Comparison of ENCODE assay signal across 18 cellular contexts in the genomic region with DNA sequence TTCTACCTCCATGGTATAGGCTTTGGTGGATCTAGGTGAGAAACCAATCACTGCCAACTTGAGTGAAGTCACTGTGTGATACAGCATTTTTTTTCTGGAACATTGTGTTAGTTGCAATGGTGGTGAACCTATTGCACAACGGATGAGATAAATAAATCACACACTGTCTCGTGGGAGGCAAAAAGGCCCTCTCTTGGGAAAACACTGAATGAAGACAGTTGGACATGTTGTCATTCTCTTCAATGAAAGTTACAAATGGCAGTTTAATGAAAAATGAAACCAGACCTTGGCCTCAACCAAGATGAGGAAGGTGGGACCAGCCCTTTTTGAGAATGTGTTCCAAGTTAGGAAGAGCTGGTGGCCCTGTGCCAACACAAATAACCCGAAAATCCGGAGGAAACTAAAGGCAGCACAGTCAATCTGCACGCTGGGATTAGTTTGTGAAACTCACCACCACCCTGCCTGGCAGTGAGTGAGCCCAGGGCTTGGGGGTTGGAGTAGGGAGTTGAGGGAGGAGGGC. TPM values are rescaled to one million over a fixed set of nuclear protein-coding genes. Genes with fewer than 3 reads are reported as not detected.
DNase-seq lines count a peak whose midpoint lies in the region; ATAC-seq, FAIRE-seq and TF ChIP-seq lines count a peak whose summit lies in the region.
"Had no signal": no experiment of that assay in that cellular context is flagged by ENCODE, and none has a peak within 500 bp of the region (broad histone marks: within the 10 kb centered on the region; RNA-seq: fewer than 3 reads in every experiment).

No MANE protein-coding gene starts in this region.

- H3K27ac Mint-ChIP-seq in activated CD8-positive, alpha-beta memory T cell treated with anti-CD3 and anti-CD28 coated beads, Interleukin-2, amount 10 ng/mL, durations not matched to agents 7 days and 5 days, result no peak overlapping the region
- H3K27ac Mint-ChIP-seq in activated naive CD8-positive, alpha-beta T cell treated with anti-CD3 and anti-CD28 coated beads, Interleukin-2, amount 50 U/mL, for 24 hours, result no peak overlapping the region
- H3K27ac Mint-ChIP-seq: activated naive CD4-positive, alpha-beta T cell treated with anti-CD3 and anti-CD28 coated beads, Interleukin-2, amount 50 U/mL, for 24 hours; nephron progenitor cell; stimulated activated effector memory CD8-positive, alpha-beta T cell treated with anti-CD3 and anti-CD28 coated beads, Interleukin-12 subunit alpha, Interleukin-12 subunit beta, amount 100 ng/mL, for 72 hours; T-helper 1 cell treated with Interleukin-12 subunit alpha and Interleukin-12 subunit beta and Interleukin-4 antibody, amounts not matched to agents 30 μg/mL and 1 μg/mL, for 36 hours had no signal

- peak; percentile 52 for ATAC-seq in Right ventricle myocardium superior (ENCODE audit: poor library complexity)
- no peak for ATAC-seq in K562
- ATAC-seq in activated CD8-positive, alpha-beta memory T cell treated with anti-CD3 and anti-CD28 coated beads, Interleukin-2, amount 10 ng/mL, durations not matched to agents 7 days and 5 days, result no peak
- no peak for ATAC-seq in GM21381 (IDR thresholded peaks at IDR 0.05; ENCODE audit: unreplicated experiment)
- no peak for ATAC-seq in activated naive CD8-positive, alpha-beta T cell treated with anti-CD3 and anti-CD28 coated beads, Interleukin-2, amount 50 U/mL, for 24 hours
- ATAC-seq: stimulated activated effector memory CD8-positive, alpha-beta T cell treated with anti-CD3 and anti-CD28 coated beads, Interleukin-12 subunit alpha, Interleukin-12 subunit beta, amount 100 ng/mL, for 72 hours had no signal

- no peaks in the 10 kb centered on the region for H3K4me1 Mint-ChIP-seq in activated CD8-positive, alpha-beta memory T cell treated with anti-CD3 and anti-CD28 coated beads, Interleukin-2, amount 10 ng/mL, durations not matched to agents 7 days and 5 days
- H3K4me1 Mint-ChIP-seq in activated naive CD8-positive, alpha-beta T cell treated with anti-CD3 and anti-CD28 coated beads, Interleukin-2, amount 50 U/mL, for 24 hours, result no peaks in the 10 kb centered on the region
- H3K4me1 Mint-ChIP-seq: activated naive CD4-positive, alpha-beta T cell treated with anti-CD3 and anti-CD28 coated beads, Interleukin-2, amount 50 U/mL, for 24 hours; nephron progenitor cell; stimulated activated effector memory CD8-positive, alpha-beta T cell treated with anti-CD3 and anti-CD28 coated beads, Interleukin-12 subunit alpha, Interleukin-12 subunit beta, amount 100 ng/mL, for 72 hours had no signal

- DNase-seq in Right ventricle myocardium superior (peak; percentile 43), right atrium auricular region (ENCODE audit: low spot score) (no peak), K562 (ENCODE audit: extremely low read depth in 1 of 4, low spot score in 3 of 4) (no peak), left ventricle myocardium inferior (peak; percentile 17), ACHN (no peak)
- DNase-seq in activated CD8-positive, alpha-beta memory T cell treated with anti-CD3 and anti-CD28 coated beads, Interleukin-2, amount 10 ng/mL, durations not matched to agents 7 days and 5 days, result no peak
- DNase-seq in activated naive CD8-positive, alpha-beta T cell treated with anti-CD3 and anti-CD28 coated beads, Interleukin-2, amount 50 U/mL, for 24 hours, result no peak
- DNase-seq: activated CD8-positive, alpha-beta memory T cell treated with anti-CD3 and anti-CD28 coated beads, Interleukin-2, amount 50 U/mL, for 48 hours; GOT3; NCI-H1694 treated with DMSO at 0.1 percent for 48 hours; NCI-H524; nephron progenitor cell had no signal

- no peak for TF ChIP-seq POLR2A in K562 (conservative IDR thresholded peaks at IDR 0.05)

- H3K4me3 ChIP-seq in right atrium auricular region (no peak overlapping the region), K562 (no peak overlapping the region), left ventricle myocardium inferior (no peak overlapping the region)
- H3K4me3 ChIP-seq: esophagus muscularis mucosa had no signal

- H3K4me1 ChIP-seq in right atrium auricular region (no peaks in the 10 kb centered on the region), K562 (replicated peaks in 1 of 2; ENCODE audit: control insufficient read depth in 2 of 2, insufficient read depth in 2 of 2, low read length in 2 of 2) (no peaks in the 10 kb centered on the region), left ventricle myocardium inferior (no peaks in the 10 kb centered on the region)

- no peaks in the 10 kb centered on the region for H3K36me3 Mint-ChIP-seq in activated CD8-positive, alpha-beta memory T cell treated with anti-CD3 and anti-CD28 coated beads, Interleukin-2, amount 10 ng/mL, durations not matched to agents 7 days and 5 days
- no peaks in the 10 kb centered on the region for H3K36me3 Mint-ChIP-seq in activated naive CD8-positive, alpha-beta T cell treated with anti-CD3 and anti-CD28 coated beads, Interleukin-2, amount 50 U/mL, for 24 hours (ENCODE audit: low read depth)
- H3K36me3 Mint-ChIP-seq: activated naive CD4-positive, alpha-beta T cell treated with anti-CD3 and anti-CD28 coated beads, Interleukin-2, amount 50 U/mL, for 24 hours; stimulated activated effector memory CD8-positive, alpha-beta T cell treated with anti-CD3 and anti-CD28 coated beads, Interleukin-12 subunit alpha, Interleukin-12 subunit beta, amount 100 ng/mL, for 72 hours had no signal

- POLR2A ChIA-PET in K562 (lab: Yijun Ruan, JAX), result no interaction called here

- peaks cover 19% of the 10 kb centered on the region for H3K27me3 Mint-ChIP-seq in activated CD8-positive, alpha-beta memory T cell treated with anti-CD3 and anti-CD28 coated beads, Interleukin-2, amount 10 ng/mL, durations not matched to agents 7 days and 5 days
- H3K27me3 Mint-ChIP-seq in activated naive CD8-positive, alpha-beta T cell treated with anti-CD3 and anti-CD28 coated beads, Interleukin-2, amount 50 U/mL, for 24 hours, result peaks cover 19% of the 10 kb centered on the region

- no peak overlapping the region for H3K27ac ChIP-seq in right atrium auricular region
- H3K27ac ChIP-seq in K562 (ENCODE audit: extremely low read depth, low read depth, low read length), result no peak overlapping the region
- H3K27ac ChIP-seq in left ventricle myocardium inferior (replicated peaks), result no peak overlapping the region
- H3K27ac ChIP-seq: esophagus muscularis mucosa had no signal

- intact Hi-C loops in Right ventricle myocardium superior (cut with DNase I), result no loop called here
- intact Hi-C loops in K562 (cut with micrococcal nuclease), result no loop called here
- intact Hi-C loops in left ventricle myocardium inferior (cut with micrococcal nuclease), result no loop called here

- H4K20me1 ChIP-seq in K562 (replicated peaks; ENCODE audit: control insufficient read depth, insufficient read depth, low read length), result no peaks in the 10 kb centered on the region

- no peak for FAIRE-seq in K562 (lab: Jason Lieb, UNC)
- FAIRE-seq: colon had no signal

- 0% methylated on average over 5 of the region's 5 CpGs for WGBS in K562 (ENCODE audit: insufficient coverage, low coverage, missing lambda C conversion rate)

- no peak overlapping the region for H3K9ac ChIP-seq in K562 (ENCODE audit: insufficient read depth in 1 of 2, low read depth in 2 of 2, low read length in 2 of 2)

- no peaks in the 10 kb centered on the region for H3K79me2 ChIP-seq in K562 (ENCODE audit: control insufficient read depth, insufficient read depth, low read length)

- H3K9me1 ChIP-seq in K562 (ENCODE audit: control insufficient read depth, insufficient read depth, low read length), result no peaks in the 10 kb centered on the region

- H3K4me2 ChIP-seq in K562 (ENCODE audit: insufficient read depth, low read length), result no peak overlapping the region

- no peak for TF ChIP-seq RAD21 in K562 (CRISPR knock-in tag; conservative IDR thresholded peaks at IDR 0.05 in 1 of 2, IDR thresholded peaks at IDR 0.05 in 1 of 2)

- CTCF ChIA-PET in K562 (lab: Yijun Ruan, JAX; ENCODE audit: low intra/inter-chr PET ratio), result no interaction called here
- CTCF ChIA-PET in activated CD8-positive, alpha-beta memory T cell treated with anti-CD3 and anti-CD28 coated beads, Interleukin-2, amount 10 ng/mL, durations not matched to agents 7 days and 5 days (lab: Charles Lee), result no interaction called here

- no TSS peak for BruUV-seq in K562 (replicated peaks; lab: Mats Ljungman, UMichigan)

- no peaks in the 10 kb centered on the region for H3K27me3 ChIP-seq in right atrium auricular region
- H3K27me3 ChIP-seq in K562 (ENCODE audit: control insufficient read depth in 2 of 2, insufficient read depth in 2 of 2, low read length in 2 of 2), result peaks cover 4 to 8% of the 10 kb centered on the region in 2 experiments; a peak in 3 of 5 replicates
- peaks cover 4% of the 10 kb centered on the region for H3K27me3 ChIP-seq in left ventricle myocardium inferior (ENCODE audit: low read depth)

- TF ChIP-seq EP300 in K562 (IDR thresholded peaks at IDR 0.05; ENCODE audit: low read length), result no peak

- peaks cover 3% of the 10 kb centered on the region for H3K9me3 Mint-ChIP-seq in activated CD8-positive, alpha-beta memory T cell treated with anti-CD3 and anti-CD28 coated beads, Interleukin-2, amount 10 ng/mL, durations not matched to agents 7 days and 5 days (ENCODE audit: low read depth)
- H3K9me3 Mint-ChIP-seq in activated naive CD8-positive, alpha-beta T cell treated with anti-CD3 and anti-CD28 coated beads, Interleukin-2, amount 50 U/mL, for 24 hours, result no peaks in the 10 kb centered on the region
- H3K9me3 Mint-ChIP-seq: activated naive CD4-positive, alpha-beta T cell treated with anti-CD3 and anti-CD28 coated beads, Interleukin-2, amount 50 U/mL, for 24 hours; stimulated activated effector memory CD8-positive, alpha-beta T cell treated with anti-CD3 and anti-CD28 coated beads, Interleukin-12 subunit alpha, Interleukin-12 subunit beta, amount 100 ng/mL, for 72 hours; T-helper 1 cell treated with Interleukin-12 subunit alpha and Interleukin-12 subunit beta and Interleukin-4 antibody, amounts not matched to agents 30 μg/mL and 1 μg/mL, for 36 hours had no signal

- in situ Hi-C loops in K562 (cut with MboI) (no loop called here), ACHN (cut with HindIII; ENCODE audit: low pct_ligation_motif_present, low pct_unique_long_range_greater_than_20kb, low sequenced_read_pairs) (no loop called here)

- TF ChIP-seq CTCF in right atrium auricular region (IDR thresholded peaks at IDR 0.05), result no peak
- no peak for TF ChIP-seq CTCF in K562 (IDR thresholded peaks at IDR 0.05 in 2 of 3, conservative IDR thresholded peaks at IDR 0.05 in 1 of 3; ENCODE audit: insufficient read depth in 2 of 3, low read depth in 1 of 3, low read length in 3 of 3)
- TF ChIP-seq CTCF in left ventricle myocardium inferior (IDR thresholded peaks at IDR 0.05; ENCODE audit: borderline replicate concordance), result no peak

- H3K4me3 Mint-ChIP-seq in activated CD8-positive, alpha-beta memory T cell treated with anti-CD3 and anti-CD28 coated beads, Interleukin-2, amount 10 ng/mL, durations not matched to agents 7 days and 5 days, result no peak overlapping the region
- no peak overlapping the region for H3K4me3 Mint-ChIP-seq in activated naive CD8-positive, alpha-beta T cell treated with anti-CD3 and anti-CD28 coated beads, Interleukin-2, amount 50 U/mL, for 24 hours
- H3K4me3 Mint-ChIP-seq: activated naive CD4-positive, alpha-beta T cell treated with anti-CD3 and anti-CD28 coated beads, Interleukin-2, amount 50 U/mL, for 24 hours; nephron progenitor cell; stimulated activated effector memory CD8-positive, alpha-beta T cell treated with anti-CD3 and anti-CD28 coated beads, Interleukin-12 subunit alpha, Interleukin-12 subunit beta, amount 100 ng/mL, for 72 hours; T-helper 1 cell treated with Interleukin-12 subunit alpha and Interleukin-12 subunit beta and Interleukin-4 antibody, amounts not matched to agents 30 μg/mL and 1 μg/mL, for 36 hours had no signal

- H3K36me3 ChIP-seq in right atrium auricular region (no peaks in the 10 kb centered on the region), K562 (ENCODE audit: control insufficient read depth, insufficient read depth, low read length) (no peaks in the 10 kb centered on the region), left ventricle myocardium inferior (no peaks in the 10 kb centered on the region)
- H3K36me3 ChIP-seq: esophagus muscularis mucosa had no signal

- no peak overlapping the region for H2AFZ ChIP-seq in K562 (ENCODE audit: low read depth, low read length)

- H3K9me3 ChIP-seq in right atrium auricular region (no peaks in the 10 kb centered on the region), K562 (replicated peaks; ENCODE audit: control insufficient read depth, insufficient read depth, low read depth, low read length) (no peaks in the 10 kb centered on the region), left ventricle myocardium inferior (replicated peaks) (no peaks in the 10 kb centered on the region)
- H3K9me3 ChIP-seq: esophagus muscularis mucosa had no signal

RNA-seq across cellular contexts. Expression of a gene that starts 5.4 kb away (rescaled TPM):
- 0.78 TPM for total RNA-seq in Right ventricle myocardium superior
- 1 to 10 TPM in 1 of 2 donors, under 1 TPM in 1; 0.67 to 2.3 TPM for total RNA-seq in right atrium auricular region
- total RNA-seq in K562 (2011; cell fraction: chromatin; rRNA removed; ENCODE audit: low replicate concordance), result not detected in 2 replicates
- total RNA-seq in K562 (2011; cell fraction: nucleolus; rRNA removed), result not detected in 2 replicates
- total RNA-seq in K562 (2011; cell fraction: nucleoplasm; rRNA removed), result not detected in 2 replicates
- total RNA-seq in K562 (2014; rRNA removed), result not detected in 2 replicates
- not detected in 2 replicates for total RNA-seq in K562 (2014; rRNA removed; fragmentation: Illumina TruSeq; extraction: Trizol)
- not detected in 2 replicates for total RNA-seq in K562 (2015; rRNA removed; fragmentation: Illumina TruSeq; extraction: Trizol)
- 0.04 TPM in 1 of 2 replicates, not detected in the other for total RNA-seq in K562 (2021)
- not detected in 2 replicates for polyA plus RNA-seq in K562 (2011; rRNA removed)
- polyA plus RNA-seq in K562 (2011; cell fraction: cytosol; rRNA removed), result not detected in 2 replicates
- not detected in 2 replicates for polyA plus RNA-seq in K562 (2011; cell fraction: nucleus; rRNA removed)
- 0.04 TPM in 2 replicates for polyA plus RNA-seq in K562 (2012)
- polyA plus RNA-seq in K562 (2014; fragmentation: Illumina TruSeq; extraction: Trizol), result not detected in 2 replicates
- polyA plus RNA-seq in K562 (2014; fragmentation: Nextera tagmentation; extraction: Ambion mirVana), result under 1 TPM in 1 of 2 experiments, not detected in 1; 0.03 TPM
- polyA plus RNA-seq in K562 (2014; rRNA removed), result not detected in 2 replicates
- not detected in 2 replicates for polyA minus RNA-seq in K562 (2011; rRNA and poly(A)+ RNA removed)
- polyA minus RNA-seq in K562 (2011; cell fraction: cytosol; rRNA and poly(A)+ RNA removed), result not detected in 2 replicates
- polyA minus RNA-seq in K562 (2011; cell fraction: nucleus; rRNA and poly(A)+ RNA removed), result not detected in 2 replicates
- 0.16 TPM for total RNA-seq in left ventricle myocardium inferior
- total RNA-seq in activated CD8-positive, alpha-beta memory T cell treated with anti-CD3 and anti-CD28 coated beads, Interleukin-2, amount 10 ng/mL, durations not matched to agents 7 days and 5 days, result not detected

Comparison
In these comparisons a context has a peak if more than half of its experiments do, and no peak if none do; other contexts are left out.
1. DNase-seq: peak in Right ventricle myocardium superior (single experiment) and left ventricle myocardium inferior (single experiment); none in right atrium auricular region (single experiment), K562 (0 of 4), activated CD8-positive, alpha-beta memory T cell treated with anti-CD3 and anti-CD28 coated beads, Interleukin-2, amount 10 ng/mL, durations not matched to agents 7 days and 5 days (single experiment), ACHN (single experiment) and activated naive CD8-positive, alpha-beta T cell treated with anti-CD3 and anti-CD28 coated beads, Interleukin-2, amount 50 U/mL, for 24 hours (single experiment).